ENCODE assay signal across 10 cellular contexts in the genomic region with DNA sequence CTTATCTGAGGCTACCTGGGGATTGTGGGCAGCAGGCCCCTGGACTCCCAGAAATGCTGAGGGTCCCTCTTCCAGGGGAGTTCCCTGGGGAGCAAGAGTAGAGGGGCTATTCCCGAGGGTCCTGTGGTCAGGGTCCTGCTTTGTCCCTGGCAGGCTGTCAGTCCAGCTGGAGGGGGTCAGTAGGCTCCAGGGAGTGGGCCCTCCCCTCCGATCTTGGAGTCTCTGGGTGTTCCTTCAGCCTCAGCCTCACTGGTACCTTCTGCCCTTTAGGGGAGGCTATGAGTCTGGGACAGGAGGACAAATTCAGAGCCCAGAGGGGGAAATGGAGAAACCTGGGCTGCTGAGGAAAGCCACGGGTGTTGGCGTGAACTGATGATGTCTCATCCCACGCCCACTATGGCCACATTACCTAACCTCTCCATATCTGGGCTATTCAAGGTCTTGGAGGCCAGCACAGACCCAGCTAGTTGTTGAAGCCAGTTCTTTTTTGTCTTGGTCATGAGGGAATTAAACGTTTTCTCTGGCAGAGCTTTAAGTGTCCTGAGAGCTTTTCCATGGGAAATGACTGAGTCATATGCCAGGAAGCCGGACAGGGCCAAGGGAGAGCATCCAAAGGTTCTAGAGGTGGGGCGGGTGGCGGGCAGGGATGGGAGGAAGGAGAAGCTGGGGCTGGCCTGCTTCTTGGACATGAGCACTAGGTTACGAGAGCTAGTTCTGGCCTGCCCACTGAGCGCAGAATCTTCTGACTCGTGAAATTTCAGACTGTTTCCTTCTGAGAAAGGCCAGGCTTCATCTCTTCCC. TPM values are rescaled to one million over a fixed set of nuclear protein-coding genes. Genes with fewer than 3 reads are reported as not detected.
A peak's percentile ranks its signal among the peaks of the same experiment; 100 is the strongest.
DNase-seq lines count a peak whose midpoint lies in the region; ATAC-seq and TF ChIP-seq lines count a peak whose summit lies in the region.
"Had no signal": no experiment of that assay in that cellular context is flagged by ENCODE, and none has a peak within 500 bp of the region (broad histone marks: within the 10 kb centered on the region; RNA-seq: fewer than 3 reads in every experiment).

No MANE protein-coding gene starts in this region.

- no peak overlapping the region for H3K23ac ChIP-seq in IMR-90 (ENCODE audit: low read depth, low read length)

- H4K5ac ChIP-seq in IMR-90 (ENCODE audit: low read depth, low read length): no peak overlapping the region

- H4K91ac ChIP-seq in IMR-90 (ENCODE audit: insufficient read depth, low read depth, low read length): no peak overlapping the region

- CTCF ChIA-PET in IMR-90 (lab: Yijun Ruan, JAX): interaction anchor here (0.6 kb wide), 1 partner anchor 17 kb away, joined by 3 read pairs; no protein-coding TSS in a partner anchor

- TF ChIP-seq RAD21 in IMR-90 (IDR thresholded peaks at IDR 0.05; ENCODE audit: low read length): no peak

- H2AK5ac ChIP-seq in IMR-90 (ENCODE audit: low read depth, low read length): no peak overlapping the region

- H3K9ac ChIP-seq in IMR-90 (ENCODE audit: low read depth, low read length): no peak overlapping the region

- dilution Hi-C loops in IMR-90 (cut with HindIII; ENCODE audit: low sequenced_read_pairs, unreplicated experiment): no loop called here

- no peak overlapping the region for H2BK15ac ChIP-seq in IMR-90 (ENCODE audit: low read depth, low read length)

- TF ChIP-seq POLR2A in IMR-90 (IDR thresholded peaks at IDR 0.05; ENCODE audit: low read depth, low read length): no peak
- TF ChIP-seq POLR2A in suprapubic skin (IDR thresholded peaks at IDR 0.05): no peak

- in situ Hi-C loops in IMR-90 (cut with MboI; ENCODE audit: low sequenced_read_pairs): no loop called here

- H3K79me1 ChIP-seq in IMR-90 (ENCODE audit: low read depth in 1 of 2, low read length in 2 of 2): peaks cover 0 to 26% of the 10 kb centered on the region in 2 experiments; a peak in 1 of 4 replicates

- no peak overlapping the region for H2AFZ ChIP-seq in IMR-90 (replicated peaks; ENCODE audit: low read length, poor library complexity)

- H3K4me1 ChIP-seq in IMR-90 (ENCODE audit: control insufficient read depth, insufficient read depth, low read length) (no peaks in the 10 kb centered on the region; the same call in 1 of the 2 replicates), left lung (peaks cover 31 to 75% of the 10 kb centered on the region in 2 donors), suprapubic skin (peaks cover 63% of the 10 kb centered on the region)

- no peak overlapping the region for H3K14ac ChIP-seq in IMR-90 (replicated peaks; ENCODE audit: low read depth, low read length)

- H2BK120ac ChIP-seq in IMR-90 (ENCODE audit: low read depth, low read length): no peak overlapping the region

- POLR2A ChIA-PET in IMR-90 (lab: Charles Lee; ENCODE audit: unreplicated experiment): no interaction called here

- H3K27ac ChIP-seq in IMR-90 (ENCODE audit: insufficient read depth, low read length) (no peak overlapping the region), left lung (peak overlapping the region; percentile 10 to 63), suprapubic skin (peak overlapping the region; percentile 87)

- H2AK9ac ChIP-seq in IMR-90 (replicated peaks; ENCODE audit: low read depth, low read length, poor library complexity): no peak overlapping the region

- H3K9me1 ChIP-seq in IMR-90 (ENCODE audit: insufficient read depth, low read length): peaks cover 2% of the 10 kb centered on the region; the same call in 1 of the 2 replicates

- no peak overlapping the region for H3K56ac ChIP-seq in IMR-90 (ENCODE audit: extremely low read depth, insufficient read depth, low read length)

- H3K27me3 ChIP-seq in IMR-90 (ENCODE audit: control insufficient read depth, insufficient read depth, low read length) (no peaks in the 10 kb centered on the region), left lung (no peaks in the 10 kb centered on the region), suprapubic skin (no peaks in the 10 kb centered on the region)

- H4K8ac ChIP-seq in IMR-90 (ENCODE audit: low read depth in 2 of 2, low read length in 2 of 2): no peak overlapping the region

- BruUV-seq in IMR-90 (replicated peaks; lab: Mats Ljungman, UMichigan): TSS peak; percentile 80

- 17% methylated on average over 1 of the region's 12 CpGs; no CpG with 5 or more reads in 1 of the 2 experiments for WGBS in IMR-90 (ENCODE audit: extremely low coverage in 2 of 2, insufficient read length in 1 of 2), 2 experiments
- 62% methylated on average over 10 of the region's 12 CpGs for whole genome bisulfite sequencing in suprapubic skin

- H3K9me3 ChIP-seq in IMR-90 (ENCODE audit: control insufficient read depth, insufficient read depth, low read length) (no peaks in the 10 kb centered on the region), left lung (no peaks in the 10 kb centered on the region), suprapubic skin (no peaks in the 10 kb centered on the region)

- intact Hi-C loops in IMR-90 (cut with micrococcal nuclease) (no loop called here), left lung (cut with DNase I) (no loop called here)

- H3K4me2 ChIP-seq in IMR-90 (ENCODE audit: low read depth, low read length): no peak overlapping the region

- DNase-seq in IMR-90: peak; percentile 52
- peak; percentile 69 to 94 for DNase-seq in cardiac fibroblast (ENCODE audit: low read depth in 2 of 2)
- peak in 1 of 2 donors; percentile 51 for DNase-seq in left lung
- peak in 1 of 2 donors; percentile 91 for DNase-seq in suprapubic skin (ENCODE audit: low spot score in 2 of 2)
- DNase-seq in NCI-H446 treated with DMSO at 0.1 percent for 48 hours (lab: John Stamatoyannopoulos, UW): no peak
- DNase-seq: NCI-H1092 had no signal

- TF ChIP-seq EP300 in suprapubic skin (IDR thresholded peaks at IDR 0.05): no peak

- H2BK20ac ChIP-seq in IMR-90 (ENCODE audit: low read depth, low read length): no peak overlapping the region

- no peak overlapping the region for H3K4ac ChIP-seq in IMR-90 (ENCODE audit: low read depth, low read length)

- TF ChIP-seq CTCF in IMR-90 (conservative IDR thresholded peaks at IDR 0.05; ENCODE audit: low read depth, low read length) (no peak), cardiac fibroblast (IDR thresholded peaks at IDR 0.05; ENCODE audit: low read depth, low read length) (no peak), left lung (IDR thresholded peaks at IDR 0.05) (no peak), suprapubic skin (IDR thresholded peaks at IDR 0.05) (no peak)

- H3K4me3 ChIP-seq in IMR-90 (ENCODE audit: insufficient read depth, low read depth, low read length) (no peak overlapping the region), cardiac fibroblast (replicated peaks in 1 of 2; ENCODE audit: low read depth in 2 of 2, low read length in 2 of 2) (no peak overlapping the region), left lung (no peak overlapping the region), suprapubic skin (no peak overlapping the region)

- H3K18ac ChIP-seq in IMR-90 (ENCODE audit: low read depth, low read length): no peak overlapping the region

- H2BK5ac ChIP-seq in IMR-90 (ENCODE audit: low read depth, low read length, poor library complexity, severe bottlenecking): no peak overlapping the region

- ATAC-seq in IMR-90 (ENCODE audit: low read depth) (no peak), left lung (peak; percentile 39), GM19463 (IDR thresholded peaks at IDR 0.05; ENCODE audit: unreplicated experiment) (no peak), HG02981 (IDR thresholded peaks at IDR 0.05; ENCODE audit: unreplicated experiment) (no peak), GM19035 (IDR thresholded peaks at IDR 0.05; ENCODE audit: unreplicated experiment) (no peak)

- H3K36me3 ChIP-seq in IMR-90 (ENCODE audit: control insufficient read depth, insufficient read depth, low read length) (peaks cover 63% of the 10 kb centered on the region), left lung (peaks cover 0 to 94% of the 10 kb centered on the region in 2 donors), suprapubic skin (peaks cover 73% of the 10 kb centered on the region)

- peaks cover 12% of the 10 kb centered on the region; the same call in 1 of the 2 replicates for H4K20me1 ChIP-seq in IMR-90 (ENCODE audit: insufficient read depth, low read length)

TF ChIP-seq in IMR-90, 13 proteins besides CTCF, POLR2A, EP300 and RAD21 (continues in another document):
- TF ChIP-seq BHLHE40 (IDR thresholded peaks at IDR 0.05; ENCODE audit: low read depth, low read length) (no peak), MXI1 (IDR thresholded peaks at IDR 0.05; ENCODE audit: borderline replicate concordance, low read depth, low read length) (no peak), CHD1 (IDR thresholded peaks at IDR 0.05; ENCODE audit: low read depth, low read length) (no peak), RCOR1 (IDR thresholded peaks at IDR 0.05; ENCODE audit: insufficient replicate concordance, low read length) (no peak), RFX5 (IDR thresholded peaks at IDR 0.05; ENCODE audit: low read depth, low read length) (no peak)

RNA-seq across cellular contexts. Expression of a gene that starts 6.2 kb away (rescaled TPM):
- total RNA-seq in IMR-90 (2012; rRNA removed) (2.2 and 2.5 TPM in 2 replicates), left lung (10 to 100 TPM; 29.4 to 60.2 TPM), suprapubic skin (10 to 100 TPM; 13.7 to 17.9 (median 16.3) TPM)
- 7.9 and 9.0 TPM in 2 replicates for polyA plus RNA-seq in IMR-90 (2012; rRNA removed)
- polyA plus RNA-seq in IMR-90 (2012; cell fraction: cytosol; rRNA removed): 7.2 and 13.4 TPM in 2 replicates
- polyA plus RNA-seq in IMR-90 (2012; cell fraction: nucleus; rRNA removed; ENCODE audit: low replicate concordance): 7.4 and 12.8 TPM in 2 replicates
- total RNA-seq: neural crest cell had no signal

RNA-seq across cellular contexts. Expression of a gene that starts 12.7 kb away (rescaled TPM):
- total RNA-seq in IMR-90 (2012; rRNA removed): not detected in 2 replicates
- not detected in 2 replicates for polyA plus RNA-seq in IMR-90 (2012; rRNA removed)
- polyA plus RNA-seq in IMR-90 (2012; cell fraction: cytosol; rRNA removed): not detected in 2 replicates
- not detected in 2 replicates for polyA plus RNA-seq in IMR-90 (2012; cell fraction: nucleus; rRNA removed; ENCODE audit: low replicate concordance)
- total RNA-seq in left lung: not detected
- not detected for total RNA-seq in suprapubic skin
- total RNA-seq: neural crest cell had no signal

RNA-seq across cellular contexts. Expression of a gene that starts 33.1 kb away (rescaled TPM):
- not detected in 2 replicates for total RNA-seq in IMR-90 (2012; rRNA removed)
- not detected in 2 replicates for polyA plus RNA-seq in IMR-90 (2012; rRNA removed)
- not detected in 2 replicates for polyA plus RNA-seq in IMR-90 (2012; cell fraction: cytosol; rRNA removed)
- polyA plus RNA-seq in IMR-90 (2012; cell fraction: nucleus; rRNA removed; ENCODE audit: low replicate concordance): not detected in 2 replicates
- total RNA-seq in left lung: under 1 TPM in 1 of 2 donors, not detected in 1; 0.16 TPM
- not detected for total RNA-seq in suprapubic skin
- total RNA-seq: neural crest cell had no signal

RNA-seq across cellular contexts. Expression of a gene that starts 47.5 kb away (rescaled TPM):
- total RNA-seq in IMR-90 (2012; rRNA removed): 0.28 and 0.36 TPM in 2 replicates
- 0.82 and 1.5 TPM in 2 replicates for polyA plus RNA-seq in IMR-90 (2012; rRNA removed)
- polyA plus RNA-seq in IMR-90 (2012; cell fraction: cytosol; rRNA removed): 0.25 and 1.3 TPM in 2 replicates
- 2.0 and 3.6 TPM in 2 replicates for polyA plus RNA-seq in IMR-90 (2012; cell fraction: nucleus; rRNA removed; ENCODE audit: low replicate concordance)
- total RNA-seq in left lung: under 1 TPM; 0.76 TPM
- total RNA-seq in suprapubic skin: under 1 TPM in 2 of 4 donors, not detected in 2; 0.18 to 0.30 TPM

RNA-seq across cellular contexts. Expression of a gene that starts 49.5 kb away (rescaled TPM):
- total RNA-seq in IMR-90 (2012; rRNA removed): 49.7 and 56.8 TPM in 2 replicates
- polyA plus RNA-seq in IMR-90 (2012; rRNA removed): 20.0 and 20.4 TPM in 2 replicates
- 8.1 and 9.3 TPM in 2 replicates for polyA plus RNA-seq in IMR-90 (2012; cell fraction: cytosol; rRNA removed)
- polyA plus RNA-seq in IMR-90 (2012; cell fraction: nucleus; rRNA removed; ENCODE audit: low replicate concordance): 52.7 and 65.9 TPM in 2 replicates
- total RNA-seq in left lung: 10 to 100 TPM; 20.1 to 35.4 TPM
- total RNA-seq in suprapubic skin: 10 to 100 TPM; 26.4 to 38.3 (median 29.3) TPM
